In genomic region chr10:3935141-3935540, GRCh38 we compare ENCODE assay signal across 8 cellular contexts.
DNase-seq lines count a peak whose midpoint lies in the region; ATAC-seq and TF ChIP-seq lines count a peak whose summit lies in the region.

No MANE protein-coding gene starts in this region.

- no peak overlapping the region for H3K4me2 ChIP-seq in SU-DHL-6 (ENCODE audit: low read depth, low read length, poor library complexity, severe bottlenecking)

- no peak for TF ChIP-seq POLR2A in body of pancreas (IDR thresholded peaks at IDR 0.05)

- WGBS in body of pancreas, 2 donors, result 75 to 80% methylated on average over 11 of the region's 11 CpGs

- no peaks in the 10 kb centered on the region for H3K36me3 ChIP-seq in SU-DHL-6 (ENCODE audit: low read length)
- H3K36me3 ChIP-seq in body of pancreas (replicated peaks in 1 of 2; ENCODE audit: insufficient read depth in 1 of 2, low read depth in 2 of 2), result no peaks in the 10 kb centered on the region
- no peaks in the 10 kb centered on the region for H3K36me3 ChIP-seq in mucosa of descending colon (ENCODE audit: low read depth)

- DNase-seq in GM03348 (ENCODE audit: low spot score), result peak; percentile 88
- peak in 1 of 4 donors; percentile 32 for DNase-seq in body of pancreas
- DNase-seq in mucosa of descending colon, result peak in 1 of 3 donors; percentile 39
- DNase-seq in stimulated activated naive CD8-positive, alpha-beta T cell treated with anti-CD3 and anti-CD28 coated beads, Interleukin-15, amount 100 ng/mL, for 72 hours, result peak; percentile 74 to 85
- no peak for DNase-seq in NCI-H1417 (lab: John Stamatoyannopoulos, UW)
- DNase-seq in KG1 (lab: John Stamatoyannopoulos, UW), result no peak

- H3K9me3 Mint-ChIP-seq in stimulated activated naive CD8-positive, alpha-beta T cell treated with anti-CD3 and anti-CD28 coated beads, Interleukin-15, amount 100 ng/mL, for 72 hours, result peaks cover 10 to 18% of the 10 kb centered on the region in 2 donors

- no peaks in the 10 kb centered on the region for H3F3A ChIP-seq in SU-DHL-6 (ENCODE audit: insufficient read depth)

- H3K27me3 ChIP-seq in SU-DHL-6 (ENCODE audit: low read length) (no peaks in the 10 kb centered on the region), body of pancreas (no peaks in the 10 kb centered on the region)

- H4K20me1 ChIP-seq in SU-DHL-6 (ENCODE audit: low read depth, low read length), result no peaks in the 10 kb centered on the region

- no peaks in the 10 kb centered on the region for H3K79me2 ChIP-seq in SU-DHL-6 (ENCODE audit: insufficient read depth, low read length)

- H3K27ac Mint-ChIP-seq in stimulated activated naive CD8-positive, alpha-beta T cell treated with anti-CD3 and anti-CD28 coated beads, Interleukin-15, amount 100 ng/mL, for 72 hours, result peak overlapping the region; percentile 84 to 92

- H3K4me1 ChIP-seq in body of pancreas (peaks cover 18% of the 10 kb centered on the region), mucosa of descending colon (ENCODE audit: low read depth) (peaks cover 13% of the 10 kb centered on the region)

- ATAC-seq in GM21825 (IDR thresholded peaks at IDR 0.05; ENCODE audit: unreplicated experiment), result peak; percentile 96
- peak; percentile 40 for ATAC-seq in body of pancreas
- ATAC-seq in mucosa of descending colon, result peak; percentile 48
- peak; percentile 97 for ATAC-seq in stimulated activated naive CD8-positive, alpha-beta T cell treated with anti-CD3 and anti-CD28 coated beads, Interleukin-15, amount 100 ng/mL, for 72 hours

- peak overlapping the region; percentile 27 for H2AFZ ChIP-seq in SU-DHL-6 (ENCODE audit: low read depth, low read length, severe bottlenecking)

- peaks cover 71% of the 10 kb centered on the region for H3K4me1 Mint-ChIP-seq in stimulated activated naive CD8-positive, alpha-beta T cell treated with anti-CD3 and anti-CD28 coated beads, Interleukin-15, amount 100 ng/mL, for 72 hours

- H3K4me3 Mint-ChIP-seq in stimulated activated naive CD8-positive, alpha-beta T cell treated with anti-CD3 and anti-CD28 coated beads, Interleukin-15, amount 100 ng/mL, for 72 hours, result peak overlapping the region; percentile 35 to 52

- no peak overlapping the region for H3K9ac ChIP-seq in SU-DHL-6 (ENCODE audit: low read length)

- H3K9me3 ChIP-seq in SU-DHL-6 (ENCODE audit: insufficient read depth, low read length) (no peaks in the 10 kb centered on the region), body of pancreas (no peaks in the 10 kb centered on the region), mucosa of descending colon (no peaks in the 10 kb centered on the region)

- H3K4me3 ChIP-seq in SU-DHL-6 (ENCODE audit: insufficient read depth, low read length, poor library complexity, severe bottlenecking), result no peak overlapping the region
- H3K4me3 ChIP-seq in body of pancreas, result no peak overlapping the region
- no peak overlapping the region for H3K4me3 ChIP-seq in mucosa of descending colon

- intact Hi-C loops in body of pancreas (cut with DNase I), result no loop called here
- intact Hi-C loops in mucosa of descending colon (cut with DNase I, micrococcal nuclease), result no loop called here

- no peaks in the 10 kb centered on the region for H3K27me3 Mint-ChIP-seq in stimulated activated naive CD8-positive, alpha-beta T cell treated with anti-CD3 and anti-CD28 coated beads, Interleukin-15, amount 100 ng/mL, for 72 hours

- TF ChIP-seq CTCF in SU-DHL-6 (IDR thresholded peaks at IDR 0.05; ENCODE audit: insufficient read depth, low read length, poor library complexity, severe bottlenecking) (no peak), body of pancreas (IDR thresholded peaks at IDR 0.05) (no peak), mucosa of descending colon (IDR thresholded peaks at IDR 0.05) (no peak)

- H3K27ac ChIP-seq in SU-DHL-6 (ENCODE audit: low read depth, low read length) (no peak overlapping the region), body of pancreas (peak overlapping the region in 3 of 4 donors; percentile 77 to 78 (median 78))

- H3K9me2 ChIP-seq in SU-DHL-6 (replicated peaks; ENCODE audit: insufficient read depth, low read length), result no peaks in the 10 kb centered on the region

Comparison
In these comparisons a context has a peak if more than half of its experiments do, and no peak if none do; other contexts are left out.
1. DNase-seq: peak in GM03348 (single experiment) and stimulated activated naive CD8-positive, alpha-beta T cell treated with anti-CD3 and anti-CD28 coated beads, Interleukin-15, amount 100 ng/mL, for 72 hours (2 of 2); none in NCI-H1417 (0 of 3) and KG1 (single experiment).
2. ATAC-seq: peak in every context shown above with its lines; median percentile 97 in stimulated activated naive CD8-positive, alpha-beta T cell treated with anti-CD3 and anti-CD28 coated beads, Interleukin-15, amount 100 ng/mL, for 72 hours; 96 in GM21825; 48 in mucosa of descending colon; 40 in body of pancreas.